8 cellular contexts compared by ENCODE assay signal in the genomic region with DNA sequence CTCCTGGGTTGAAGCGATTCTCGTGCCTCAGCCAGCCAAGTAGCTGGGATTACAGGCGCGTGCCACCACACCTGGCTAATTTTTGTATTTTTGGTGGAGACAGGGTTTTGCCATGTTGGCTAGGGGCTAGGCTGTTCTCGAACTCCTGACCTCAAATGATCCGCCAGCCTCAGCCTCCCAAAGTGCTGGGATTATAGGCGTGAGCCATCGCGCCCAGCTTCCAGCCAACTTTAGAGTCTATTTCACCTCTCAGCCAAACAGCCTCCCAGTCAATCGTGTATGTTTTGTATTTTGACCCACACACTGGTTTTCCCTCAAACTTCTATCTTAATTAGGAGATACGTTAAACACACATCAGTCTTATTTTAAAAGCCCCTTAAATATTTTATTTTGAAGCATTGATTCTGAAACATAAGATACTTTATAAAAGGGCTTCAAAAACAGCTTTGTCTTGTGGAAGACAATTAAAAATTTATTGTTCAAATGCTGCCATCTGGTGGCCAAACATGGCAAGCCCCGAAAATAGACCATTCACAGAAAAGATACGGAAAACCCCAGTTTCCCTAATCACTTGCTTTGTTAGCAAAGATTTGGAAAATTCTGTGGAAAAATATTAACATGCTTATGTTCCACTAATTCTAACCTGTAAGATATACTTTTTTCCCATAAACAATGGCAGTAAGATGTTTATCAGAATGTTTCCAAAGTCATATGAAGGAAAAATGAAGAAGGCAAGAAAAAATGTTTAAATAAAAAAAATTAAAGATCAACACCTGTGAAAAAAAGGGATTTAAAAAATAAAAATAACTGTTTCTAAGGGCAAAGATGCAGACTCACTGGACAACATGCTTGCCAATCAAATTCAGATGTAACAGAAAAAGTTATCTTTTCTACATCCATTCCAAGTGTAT. TPM values are rescaled to one million over a fixed set of nuclear protein-coding genes. Genes with fewer than 3 reads are reported as not detected.
DNase-seq lines count a peak whose midpoint lies in the region; ATAC-seq and TF ChIP-seq lines count a peak whose summit lies in the region.

No MANE protein-coding gene starts in this region.

- TF ChIP-seq CTCF in ascending aorta (IDR thresholded peaks at IDR 0.05) (peak in 2 of 3 experiments; percentile 58 to 75), spleen (IDR thresholded peaks at IDR 0.05 in 8 of 11, conservative IDR thresholded peaks at IDR 0.05 in 3 of 11) (peak; percentile 28 to 88 (median 82))

- TF ChIP-seq POLR2A in spleen (IDR thresholded peaks at IDR 0.05), result no peak

- no peak for ATAC-seq in HG03097 (IDR thresholded peaks at IDR 0.05; ENCODE audit: low FRiP score, unreplicated experiment)

- H3K27me3 ChIP-seq in ascending aorta, result no peaks in the 10 kb centered on the region
- H3K27me3 ChIP-seq in spleen (replicated peaks in 1 of 7), result no peaks in the 10 kb centered on the region

- H3K36me3 ChIP-seq in ascending aorta (peaks cover 11 to 17% of the 10 kb centered on the region in 2 donors), spleen (peaks cover 3 to 23% (median 13%) of the 10 kb centered on the region in 6 donors)

- 62 to 70% (median 65%) methylated on average over 13 of the region's 13 CpGs for WGBS in spleen, 5 donors

- no peaks in the 10 kb centered on the region for H3K9me3 ChIP-seq in ascending aorta
- H3K9me3 ChIP-seq in spleen, result peaks cover 0 to 2% (median 0%) of the 10 kb centered on the region in 8 donors

- H3K4me1 ChIP-seq in ascending aorta, result no peaks in the 10 kb centered on the region
- no peaks in the 10 kb centered on the region for H3K4me1 ChIP-seq in spleen

- DNase-seq in D341Med (ENCODE audit: low spot score) (peak; percentile 56), HUDEP-2 (lab: John Stamatoyannopoulos, UW; ENCODE audit: unreplicated experiment in 76 of 76) (peak in 53 of 76 experiments; percentile 6 to 64 (median 28)), T-helper 1 cell (peak in 3 of 5 donors; percentile 23 to 56 (median 25)), ascending aorta (ENCODE audit: low spot score in 2 of 2) (peak in 1 of 2 donors; percentile 72), hypothalamus (lab: John Stamatoyannopoulos, UW) (peak in 33 of 51 donors; percentile 1 to 75 (median 24)), spleen (no peak), NCI-H226 (no peak)

- no peak overlapping the region for H3K4me3 ChIP-seq in ascending aorta
- H3K4me3 ChIP-seq in spleen, result no peak overlapping the region

- intact Hi-C loops in ascending aorta (cut with DNase I), result loop anchor here (1.0 to 2.0 kb wide), 2 partner anchors 388 to 590 kb away; no protein-coding TSS in a partner anchor
- intact Hi-C loops in spleen (cut with DNase I; ENCODE audit: low total_unique reads), result no loop called here

- no peak overlapping the region for H3K27ac ChIP-seq in ascending aorta
- H3K27ac ChIP-seq in spleen, result no peak overlapping the region

RNA-seq across cellular contexts. Expression of gene APTX, which starts 33.1 kb away (rescaled TPM):
- 7.0 TPM for total RNA-seq in ascending aorta
- total RNA-seq in spleen, result 10 to 100 TPM; 16.2 to 28.6 (median 23.9) TPM
- 10 to 100 TPM; 18.9 to 25.3 (median 20.6) TPM for polyA plus RNA-seq in spleen

RNA-seq across cellular contexts. Expression of gene DNAJA1, which starts 56.7 kb away (rescaled TPM):
- total RNA-seq in ascending aorta, result 53.6 TPM
- total RNA-seq in spleen, result 100 to 1,000 TPM in 1 of 7 donors, 10 to 100 TPM in 6; 67.0 to 113 (median 87.7) TPM
- polyA plus RNA-seq in spleen, result 10 to 100 TPM; 25.8 to 81.3 (median 38.7) TPM

Comparison
In these comparisons a context has a peak if more than half of its experiments do, and no peak if none do; other contexts are left out.
1. DNase-seq: peak in D341Med (single experiment), HUDEP-2 (53 of 76), T-helper 1 cell (3 of 5) and hypothalamus (33 of 51); none in spleen (single experiment) and NCI-H226 (single experiment).